ENCODE assay signal across 8 cellular contexts in genomic region chr17:43171761-43172487, GRCh38. TPM values are rescaled to one million over a fixed set of nuclear protein-coding genes. Genes with fewer than 3 reads are reported as not detected.
DNase-seq lines count a peak whose midpoint lies in the region; ATAC-seq and TF ChIP-seq lines count a peak whose summit lies in the region.

No MANE protein-coding gene starts in this region.

- no peak overlapping the region for H3K27ac Mint-ChIP-seq in activated naive CD8-positive, alpha-beta T cell treated with anti-CD3 and anti-CD28 coated beads for 36 hours

- DNase-seq in AG09319 (ENCODE audit: extremely low read depth, low read depth): peak; percentile 78
- DNase-seq in GM06990 (ENCODE audit: extremely low read depth, insufficient read length): peak; percentile 20
- peak; percentile 29 for DNase-seq in NCI-H446 treated with DMSO at 0.1 percent for 48 hours (lab: John Stamatoyannopoulos, UW)
- DNase-seq in activated naive CD8-positive, alpha-beta T cell treated with anti-CD3 and anti-CD28 coated beads for 36 hours: peak; percentile 8
- DNase-seq in right atrium auricular region (ENCODE audit: low spot score): peak; percentile 62
- peak; percentile 17 for DNase-seq in retina
- no peak for DNase-seq in activated gamma-delta T cell (lab: John Stamatoyannopoulos, UW)

- no peaks in the 10 kb centered on the region for H3K9me3 ChIP-seq in right atrium auricular region

- H3K4me3 ChIP-seq in GM06990 (replicated peaks; ENCODE audit: low read depth, low read length): peak overlapping the region; percentile 80
- H3K4me3 ChIP-seq in right atrium auricular region: peak overlapping the region; percentile 78 to 87

- no peaks in the 10 kb centered on the region for H3K9me3 Mint-ChIP-seq in activated naive CD8-positive, alpha-beta T cell treated with anti-CD3 and anti-CD28 coated beads for 36 hours

- H3K4me1 ChIP-seq in right atrium auricular region: peaks cover 0 to 65% of the 10 kb centered on the region in 2 donors

- TF ChIP-seq CTCF in AG09319 (IDR thresholded peaks at IDR 0.05; ENCODE audit: low read depth, low read length) (peak; percentile 27), GM06990 (IDR thresholded peaks at IDR 0.05; ENCODE audit: insufficient read depth, low read length, poor library complexity, severe bottlenecking) (no peak), right atrium auricular region (IDR thresholded peaks at IDR 0.05) (peak in 1 of 2 donors; percentile 26)

- ATAC-seq in GM21381 (IDR thresholded peaks at IDR 0.05; ENCODE audit: unreplicated experiment): no peak

- H3K27me3 ChIP-seq in GM06990 (replicated peaks; ENCODE audit: control insufficient read depth, insufficient read depth, low read length): no peaks in the 10 kb centered on the region
- no peaks in the 10 kb centered on the region for H3K27me3 ChIP-seq in right atrium auricular region

- H3K27me3 Mint-ChIP-seq in activated naive CD8-positive, alpha-beta T cell treated with anti-CD3 and anti-CD28 coated beads for 36 hours: no peaks in the 10 kb centered on the region

- H3K4me3 Mint-ChIP-seq in activated naive CD8-positive, alpha-beta T cell treated with anti-CD3 and anti-CD28 coated beads for 36 hours: no peak overlapping the region

- peak overlapping the region; percentile 97 to 98 for H3K27ac ChIP-seq in right atrium auricular region

- peaks cover 36% of the 10 kb centered on the region for H3K4me1 Mint-ChIP-seq in activated naive CD8-positive, alpha-beta T cell treated with anti-CD3 and anti-CD28 coated beads for 36 hours

- H3K36me3 ChIP-seq in GM06990 (ENCODE audit: control insufficient read depth, insufficient read depth, low read length) (no peaks in the 10 kb centered on the region; the same call in 1 of the 2 replicates), right atrium auricular region (peaks cover 8% of the 10 kb centered on the region)

- peaks cover 17% of the 10 kb centered on the region for H3K36me3 Mint-ChIP-seq in activated naive CD8-positive, alpha-beta T cell treated with anti-CD3 and anti-CD28 coated beads for 36 hours

RNA-seq across cellular contexts. Expression of gene NBR1, which starts 0.9 kb away (rescaled TPM):
- 10 to 100 TPM; 36.7 to 36.9 TPM for total RNA-seq in activated naive CD8-positive, alpha-beta T cell treated with anti-CD3 and anti-CD28 coated beads for 36 hours
- total RNA-seq in right atrium auricular region: 100 to 1,000 TPM in 1 of 2 donors, 10 to 100 TPM in 1; 94.0 to 101 TPM

RNA-seq across cellular contexts. Expression of gene TMEM106A, which starts 39.8 kb away (rescaled TPM):
- total RNA-seq in activated naive CD8-positive, alpha-beta T cell treated with anti-CD3 and anti-CD28 coated beads for 36 hours: 10 to 100 TPM in 1 of 2 experiments, 1 to 10 TPM in 1; 9.0 to 10.6 TPM
- 1 to 10 TPM; 2.4 to 3.5 TPM for total RNA-seq in right atrium auricular region

RNA-seq across cellular contexts. Expression of gene BRCA1, which starts 46.8 kb away (rescaled TPM):
- 10 to 100 TPM; 84.1 to 86.7 TPM for total RNA-seq in activated naive CD8-positive, alpha-beta T cell treated with anti-CD3 and anti-CD28 coated beads for 36 hours
- total RNA-seq in right atrium auricular region: 1 to 10 TPM; 5.4 to 8.4 TPM

RNA-seq across cellular contexts. Expression of gene CCDC200, which starts 56.5 kb away (rescaled TPM):
- total RNA-seq in activated naive CD8-positive, alpha-beta T cell treated with anti-CD3 and anti-CD28 coated beads for 36 hours: not detected
- not detected for total RNA-seq in right atrium auricular region

Comparison
In these comparisons a context has a peak if more than half of its experiments do, and no peak if none do; other contexts are left out.
1. RNA of gene BRCA1, which starts 46.8 kb away (total RNA-seq): 84.1 to 86.7 TPM in activated naive CD8-positive, alpha-beta T cell treated with anti-CD3 and anti-CD28 coated beads for 36 hours; 5.4 to 8.4 TPM in right atrium auricular region; every median in the first group is over 4 times any median in the second.